Comparison of ENCODE assay signal across 11 cellular contexts in genomic region chr1:116869611-116870010, GRCh38.
"Had no signal": no experiment of that assay in that cellular context is flagged by ENCODE, and none has a peak within 500 bp of the region (broad histone marks: within the 10 kb centered on the region; RNA-seq: fewer than 3 reads in every experiment).

No MANE protein-coding gene starts in this region.

- H3K4me3 ChIP-seq: GM23338 had no signal

- H3K9ac ChIP-seq: KMS-11 had no signal

- H3K27ac ChIP-seq: HL-60, KMS-11 had no signal

- ATAC-seq: GM23338 had no signal

- DNase-seq: H9, HCEC 1CT, HFFc6, IMR-90, Karpas-422, KBM-7 had no signal

- H3K4me2 ChIP-seq: GM23338, KMS-11 had no signal

- FAIRE-seq: H1, H54 had no signal
